ENCODE assay signal across 16 cellular contexts in genomic region chr2:41024806-41025205, GRCh38.
A peak's percentile ranks its signal among the peaks of the same experiment; 100 is the strongest.
DNase-seq lines count a peak whose midpoint lies in the region; TF ChIP-seq lines count a peak whose summit lies in the region.
"Had no signal": no experiment of that assay in that cellular context is flagged by ENCODE, and none has a peak within 500 bp of the region (broad histone marks: within the 10 kb centered on the region; RNA-seq: fewer than 3 reads in every experiment).

No MANE protein-coding gene starts in this region.

- H3K4me1 ChIP-seq in mesendoderm (ENCODE audit: control insufficient read depth, low read depth, low read length) (no peaks in the 10 kb centered on the region), esophagus squamous epithelium (no peaks in the 10 kb centered on the region)

- H4K5ac ChIP-seq in mesendoderm (ENCODE audit: low read length), result no peak overlapping the region

- no peak overlapping the region for H2AK5ac ChIP-seq in mesendoderm (ENCODE audit: low read length)

- H3K36me3 ChIP-seq in mesendoderm (ENCODE audit: control insufficient read depth, insufficient read depth, low read length) (no peaks in the 10 kb centered on the region), esophagus squamous epithelium (no peaks in the 10 kb centered on the region)

- H3K9me3 ChIP-seq in esophagus squamous epithelium, result no peaks in the 10 kb centered on the region

- H3K4me2 ChIP-seq in mesendoderm (ENCODE audit: low read length), result no peak overlapping the region

- TF ChIP-seq CTCF in esophagus squamous epithelium (IDR thresholded peaks at IDR 0.05), result no peak

- no peak overlapping the region for H3K4ac ChIP-seq in mesendoderm (ENCODE audit: low read depth, low read length)

- H3K18ac ChIP-seq in mesendoderm (ENCODE audit: low read length), result no peak overlapping the region

- no peak overlapping the region for H2BK120ac ChIP-seq in mesendoderm (ENCODE audit: low read depth, low read length)

- H3K56ac ChIP-seq in mesendoderm (ENCODE audit: low read length), result no peak overlapping the region

- H3K27me3 ChIP-seq in mesendoderm (ENCODE audit: insufficient read depth, low read length, poor library complexity) (no peaks in the 10 kb centered on the region), esophagus squamous epithelium (no peaks in the 10 kb centered on the region)

- H3K23ac ChIP-seq in mesendoderm (ENCODE audit: low read length), result no peak overlapping the region

- TF ChIP-seq POLR2A in esophagus squamous epithelium (IDR thresholded peaks at IDR 0.05), result no peak

- no peak overlapping the region for H3K9ac ChIP-seq in mesendoderm (ENCODE audit: low read length)

- DNase-seq in DMS 273 (lab: John Stamatoyannopoulos, UW; ENCODE audit: unreplicated experiment) (peak; percentile 37), DMS 273 treated with DMSO at 0.1 percent for 48 hours (lab: John Stamatoyannopoulos, UW) (no peak), NCI-H524 (lab: John Stamatoyannopoulos, UW) (peak; percentile 61 to 89), cerebellar cortex (ENCODE audit: low spot score) (peak; percentile 11), retina (peak; percentile 19), mesendoderm (no peak), esophagus squamous epithelium (lab: John Stamatoyannopoulos, UW) (no peak), DMS53 treated with DMSO at 0.1 percent for 48 hours (lab: John Stamatoyannopoulos, UW; ENCODE audit: unreplicated experiment) (no peak)
- DNase-seq: CD8-positive, alpha-beta T cell; HFFc6; KG1; NCI-H1436; NCI-H2107; NCI-H774; SHP77 had no signal

- H2BK5ac ChIP-seq in mesendoderm (ENCODE audit: low read length), result no peak overlapping the region

- H3K79me2 ChIP-seq in mesendoderm (ENCODE audit: control insufficient read depth, insufficient read depth, low read length), result no peaks in the 10 kb centered on the region

- no peak overlapping the region for H4K8ac ChIP-seq in mesendoderm (ENCODE audit: low read depth, low read length)

- no peak overlapping the region for H2BK15ac ChIP-seq in mesendoderm (replicated peaks; ENCODE audit: low read depth)

- intact Hi-C loops in esophagus squamous epithelium (cut with DNase I), result no loop called here

- H3K79me1 ChIP-seq in mesendoderm (ENCODE audit: low read length), result no peaks in the 10 kb centered on the region

- H3K27ac ChIP-seq in mesendoderm (ENCODE audit: low read depth, low read length), result no peak overlapping the region
- no peak overlapping the region for H3K27ac ChIP-seq in esophagus squamous epithelium
- H3K27ac ChIP-seq: 22Rv1 had no signal

- H3K4me3 ChIP-seq in mesendoderm (ENCODE audit: low read length) (no peak overlapping the region), esophagus squamous epithelium (no peak overlapping the region)

- WGBS in mesendoderm (ENCODE audit: extremely low coverage, insufficient coverage, low lambda C conversion rate), result no CpG with 5 or more reads among the region's 3 CpGs
- WGBS in esophagus squamous epithelium, 2 donors, result 43 to 71% methylated on average over 3 of the region's 3 CpGs

Comparison
In these comparisons a context has a peak if more than half of its experiments do, and no peak if none do; other contexts are left out.
1. DNase-seq: peak in DMS 273 (single experiment), NCI-H524 (2 of 2), cerebellar cortex (single experiment) and retina (single experiment); none in DMS 273 treated with DMSO at 0.1 percent for 48 hours (single experiment), mesendoderm (single experiment), esophagus squamous epithelium (single experiment) and DMS53 treated with DMSO at 0.1 percent for 48 hours (single experiment).